In genomic region chr2:207819839-207820784, GRCh38 we compare ENCODE assay signal across 13 cellular contexts. TPM values are rescaled to one million over a fixed set of nuclear protein-coding genes. Genes with fewer than 3 reads are reported as not detected.
DNase-seq lines count a peak whose midpoint lies in the region; ATAC-seq, FAIRE-seq and TF ChIP-seq lines count a peak whose summit lies in the region.
"Had no signal": no experiment of that assay in that cellular context is flagged by ENCODE, and none has a peak within 500 bp of the region (broad histone marks: within the 10 kb centered on the region; RNA-seq: fewer than 3 reads in every experiment).

No MANE protein-coding gene starts in this region.

- H3K27ac Mint-ChIP-seq in HFFc6, result no peak overlapping the region
- H3K27ac Mint-ChIP-seq: CD4-positive, CD25-positive, alpha-beta regulatory T cell had no signal

- TF ChIP-seq POLR2A in tibial nerve (IDR thresholded peaks at IDR 0.05), result no peak

- ATAC-seq in left lung, result peak; percentile 79
- ATAC-seq in GM19455 (IDR thresholded peaks at IDR 0.05; ENCODE audit: unreplicated experiment), result no peak

- no peak overlapping the region for H3K4me3 Mint-ChIP-seq in HFFc6
- H3K4me3 Mint-ChIP-seq: CD4-positive, CD25-positive, alpha-beta regulatory T cell had no signal

- no peaks in the 10 kb centered on the region for H3K27me3 Mint-ChIP-seq in HFFc6 (ENCODE audit: insufficient read depth)
- H3K27me3 Mint-ChIP-seq: CD4-positive, CD25-positive, alpha-beta regulatory T cell had no signal

- intact Hi-C loops in left lung (cut with DNase I), result no loop called here

- no peaks in the 10 kb centered on the region for H3K27me3 ChIP-seq in left lung
- no peaks in the 10 kb centered on the region for H3K27me3 ChIP-seq in skeletal muscle satellite cell (ENCODE audit: control insufficient read depth, insufficient read depth, low read length)
- H3K27me3 ChIP-seq in tibial nerve, result no peaks in the 10 kb centered on the region
- H3K27me3 ChIP-seq: upper lobe of left lung had no signal

- FAIRE-seq in colon (lab: Jason Lieb, UNC), result peak; percentile 41
- FAIRE-seq: GM12892 had no signal

- H3K9me3 Mint-ChIP-seq in HFFc6, result no peaks in the 10 kb centered on the region

- no peaks in the 10 kb centered on the region for H3K36me3 Mint-ChIP-seq in HFFc6 (ENCODE audit: low read depth)

- no peak overlapping the region for H3K9ac ChIP-seq in skeletal muscle satellite cell (ENCODE audit: low read depth, low read length)

- no peaks in the 10 kb centered on the region for H3K4me1 Mint-ChIP-seq in HFFc6 (ENCODE audit: low read depth)
- H3K4me1 Mint-ChIP-seq: CD4-positive, CD25-positive, alpha-beta regulatory T cell had no signal

- TF ChIP-seq EP300 in tibial nerve (IDR thresholded peaks at IDR 0.05), result no peak

- H3K27ac ChIP-seq in left lung, result no peak overlapping the region
- peak overlapping the region in 1 of 4 donors; percentile 11 for H3K27ac ChIP-seq in tibial nerve
- H3K27ac ChIP-seq: upper lobe of left lung had no signal

- H3K4me2 ChIP-seq in skeletal muscle satellite cell (ENCODE audit: low read length), result peak overlapping the region; percentile 14

- peaks cover 0 to 4% of the 10 kb centered on the region in 2 donors for H3K4me1 ChIP-seq in left lung
- H3K4me1 ChIP-seq in skeletal muscle satellite cell (ENCODE audit: control insufficient read depth, insufficient read depth, low read length), result peaks cover 6% of the 10 kb centered on the region
- H3K4me1 ChIP-seq in tibial nerve, result no peaks in the 10 kb centered on the region
- H3K4me1 ChIP-seq: upper lobe of left lung had no signal

- TF ChIP-seq CTCF in left lung (IDR thresholded peaks at IDR 0.05) (no peak), HFFc6 (IDR thresholded peaks at IDR 0.05) (no peak), tibial nerve (IDR thresholded peaks at IDR 0.05) (no peak)

- H3K9me3 ChIP-seq in left lung (no peaks in the 10 kb centered on the region), skeletal muscle satellite cell (replicated peaks; ENCODE audit: low read length) (no peaks in the 10 kb centered on the region), tibial nerve (no peaks in the 10 kb centered on the region)
- H3K9me3 ChIP-seq: upper lobe of left lung had no signal

- DNase-seq in HPDE6-E6E7 (ENCODE audit: extremely low spot score) (peak; percentile 80), left lung (no peak), AG08395 (ENCODE audit: low spot score) (no peak), HFFc6 (no peak), tibial nerve (ENCODE audit: low spot score in 2 of 2) (no peak)
- DNase-seq: activated CD8-positive, alpha-beta memory T cell treated with anti-CD3 and anti-CD28 coated beads for 24 hours; activated gamma-delta T cell treated with Interleukin-2 at 50 U/mL for 16 hours; CD4-positive, CD25-positive, alpha-beta regulatory T cell; upper lobe of left lung had no signal

- peaks cover 0 to 7% of the 10 kb centered on the region in 2 donors for H3K36me3 ChIP-seq in left lung
- H3K36me3 ChIP-seq in skeletal muscle satellite cell (ENCODE audit: insufficient read depth, low read length), result no peaks in the 10 kb centered on the region
- peaks cover 0 to 16% (median 0%) of the 10 kb centered on the region in 3 donors for H3K36me3 ChIP-seq in tibial nerve

- 67 to 71% methylated on average over 11 of the region's 11 CpGs for WGBS in tibial nerve, 2 donors

- H3K4me3 ChIP-seq in left lung, result no peak overlapping the region
- H3K4me3 ChIP-seq in skeletal muscle satellite cell (ENCODE audit: low read length), result no peak overlapping the region
- H3K4me3 ChIP-seq in tibial nerve, result no peak overlapping the region
- H3K4me3 ChIP-seq: upper lobe of left lung had no signal

RNA-seq across cellular contexts. Expression of gene FZD5, which starts 50.4 kb away (rescaled TPM):
- total RNA-seq in left lung (10 to 100 TPM; 31.9 to 33.8 TPM), tibial nerve (1 to 10 TPM; 5.2 to 7.6 (median 6.7) TPM)
- 0.66 and 1.0 TPM in 2 replicates for total RNA-seq in skeletal muscle satellite cell (2012; rRNA removed)
- total RNA-seq in HFFc6 (2021; fragmentation: NEBNext Ultra II Directional; extraction: Animal tissue kit (Norgen Biotek cat#: 25700)), result 1 to 10 TPM in 4 of 6 experiments, under 1 TPM in 2; 0.64 to 1.4 (median 1.2) TPM
